In the genomic region with DNA sequence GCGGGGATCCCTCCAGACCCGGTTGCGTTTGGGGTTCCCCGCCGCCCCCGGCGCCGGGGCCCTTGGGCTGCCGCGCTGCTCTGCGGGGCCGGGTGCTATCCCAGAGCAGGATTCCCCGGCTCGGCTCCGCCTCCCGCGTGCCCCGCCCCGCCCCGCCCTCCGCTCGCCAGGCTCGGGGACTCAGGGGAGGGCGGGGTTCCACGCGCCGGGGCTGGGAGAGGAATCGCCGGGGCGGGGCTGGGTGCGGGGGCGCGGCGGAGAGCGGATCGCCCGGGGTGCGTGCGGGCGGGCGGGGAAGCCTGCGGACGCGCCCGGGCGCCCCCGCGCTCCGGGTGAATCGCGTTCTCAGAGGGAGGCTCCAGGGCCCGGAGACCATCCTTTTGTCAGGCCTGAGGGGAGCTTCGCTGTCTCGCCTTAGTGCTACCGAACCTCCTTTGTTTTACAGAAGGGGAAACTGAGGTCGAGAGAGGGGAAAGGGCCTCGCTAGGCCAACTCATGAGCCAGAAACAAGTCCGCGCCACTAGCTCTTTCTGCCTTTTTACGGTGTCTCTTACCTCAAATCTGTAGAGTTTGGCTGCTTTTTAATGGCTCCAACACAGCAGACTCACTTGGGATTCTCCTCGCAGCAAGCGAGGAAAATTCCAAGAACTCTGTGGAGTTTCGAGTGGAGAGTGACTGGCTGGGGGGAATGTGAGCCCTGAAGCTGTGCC, we compare ENCODE assay signal across 8 cellular contexts. TPM values are rescaled to one million over a fixed set of nuclear protein-coding genes. Genes with fewer than 3 reads are reported as not detected.
DNase-seq lines count a peak whose midpoint lies in the region; ATAC-seq, FAIRE-seq and TF ChIP-seq lines count a peak whose summit lies in the region.

TMEM158 (minus strand) TSS at position 82 of the 710 bp plus-strand sequence. CDS start 260 bp downstream, outside the sequence.

- H3K36me3 Mint-ChIP-seq in activated naive CD8-positive, alpha-beta T cell treated with anti-CD3 and anti-CD28 coated beads for 36 hours: no peaks in the 10 kb centered on the region

- H3K36me3 ChIP-seq in pancreas: no peaks in the 10 kb centered on the region
- H3K36me3 ChIP-seq in thymus (ENCODE audit: control insufficient read depth, insufficient read depth): no peaks in the 10 kb centered on the region

- H3K4me1 Mint-ChIP-seq in activated naive CD8-positive, alpha-beta T cell treated with anti-CD3 and anti-CD28 coated beads for 36 hours: peaks cover 12% of the 10 kb centered on the region

- CTCF ChIA-PET in AG04450 (lab: Charles Lee): interaction anchor here (0.5 to 5.5 kb wide), 6 partner anchors 41 to 282 kb away, joined by 3 to 128 read pairs (median 5); no protein-coding TSS in a partner anchor

- no peaks in the 10 kb centered on the region for H3K9me3 ChIP-seq in AG04450 (ENCODE audit: control insufficient read depth, insufficient read depth, low read length)
- H3K9me3 ChIP-seq in pancreas: no peaks in the 10 kb centered on the region
- H3K9me3 ChIP-seq in thymus (ENCODE audit: control insufficient read depth): no peaks in the 10 kb centered on the region

- FAIRE-seq in pancreas (lab: Jason Lieb, UNC): no peak

- DNase-seq in AG04450 (ENCODE audit: low read depth, low spot score) (no peak), SKM-1 (lab: John Stamatoyannopoulos, UW; ENCODE audit: unreplicated experiment) (peak; percentile 39), cardiac septum (ENCODE audit: low spot score) (peak; percentile 91), pancreas (peak; percentile 71 to 91 (median 82))
- DNase-seq in activated naive CD8-positive, alpha-beta T cell treated with anti-CD3 and anti-CD28 coated beads for 36 hours: peak; percentile 76

- H3K27me3 Mint-ChIP-seq in activated naive CD8-positive, alpha-beta T cell treated with anti-CD3 and anti-CD28 coated beads for 36 hours: peaks cover 76% of the 10 kb centered on the region

- H3K27ac Mint-ChIP-seq in activated naive CD8-positive, alpha-beta T cell treated with anti-CD3 and anti-CD28 coated beads for 36 hours: no peak within 1 kb of the TSS

- POLR2A ChIA-PET in AG04450 (lab: Yijun Ruan, JAX): interaction anchor here (2.7 kb wide), 1 partner anchor 282 kb away, joined by 14 read pairs; no protein-coding TSS in a partner anchor

- H3K4me3 Mint-ChIP-seq in activated naive CD8-positive, alpha-beta T cell treated with anti-CD3 and anti-CD28 coated beads for 36 hours: peak within 1 kb of the TSS; percentile 27

- H3K27ac ChIP-seq in AG04450 (ENCODE audit: low read depth, low read length): peak within 1 kb of the TSS; percentile 70
- no peak within 1 kb of the TSS for H3K27ac ChIP-seq in pancreas
- H3K27ac ChIP-seq in thymus (ENCODE audit: low read depth): no peak within 1 kb of the TSS

- no peaks in the 10 kb centered on the region for H3K9me3 Mint-ChIP-seq in activated naive CD8-positive, alpha-beta T cell treated with anti-CD3 and anti-CD28 coated beads for 36 hours

- WGBS in pancreas, 2 donors: 2% methylated on average over 29 to 63 of the region's 63 CpGs
- WGBS in thymus: 4% methylated on average over 63 of the region's 63 CpGs

- intact Hi-C loops in cardiac septum (cut with DNase I) (loop anchor here (5.0 to 10.0 kb wide), 2 partner anchors 271 to 438 kb away; no protein-coding TSS in a partner anchor), pancreas (cut with DNase I) (loop anchor here in 1 of 3 donors (10.0 kb wide), 1 partner anchor 268 kb away; no protein-coding TSS in a partner anchor)

- ATAC-seq in GM19035 (IDR thresholded peaks at IDR 0.05; ENCODE audit: unreplicated experiment): peak; percentile 74
- ATAC-seq in HG03460 (IDR thresholded peaks at IDR 0.05; ENCODE audit: unreplicated experiment): peak; percentile 54
- peak; percentile 88 to 96 (median 91) for ATAC-seq in pancreas

- no peaks in the 10 kb centered on the region for H3K4me1 ChIP-seq in pancreas
- H3K4me1 ChIP-seq in thymus (ENCODE audit: control insufficient read depth, insufficient read depth, low read length): peaks cover 12% of the 10 kb centered on the region

- H3K4me3 ChIP-seq in AG04450 (ENCODE audit: low read depth, low read length) (peak within 1 kb of the TSS; percentile 97), pancreas (peak within 1 kb of the TSS; percentile 15 to 48 (median 42)), thymus (ENCODE audit: low read length) (peak within 1 kb of the TSS; percentile 67)

- TF ChIP-seq CTCF in AG04450 (IDR thresholded peaks at IDR 0.05; ENCODE audit: low read depth, low read length) (no peak), pancreas (IDR thresholded peaks at IDR 0.05) (no peak)

- H3K27me3 ChIP-seq in AG04450 (ENCODE audit: control insufficient read depth, insufficient read depth, low read length) (no peaks in the 10 kb centered on the region), pancreas (no peaks in the 10 kb centered on the region), thymus (ENCODE audit: control insufficient read depth, insufficient read depth) (peaks cover 55% of the 10 kb centered on the region)

RNA-seq across cellular contexts. Expression of gene TMEM158, which starts in this region (rescaled TPM):
- polyA plus RNA-seq in AG04450 (2011; rRNA removed) (24.7 and 25.1 TPM in 2 replicates), pancreas (1 to 10 TPM; 2.3 to 4.8 TPM), thymus (1.9 TPM)
- polyA minus RNA-seq in AG04450 (2011; rRNA and poly(A)+ RNA removed): 12.4 and 12.9 TPM in 2 replicates
- under 1 TPM; 0.12 to 0.20 TPM for total RNA-seq in activated naive CD8-positive, alpha-beta T cell treated with anti-CD3 and anti-CD28 coated beads for 36 hours
- total RNA-seq in cardiac septum (0.38 TPM), pancreas (1 to 10 TPM; 1.3 to 5.4 (median 2.1) TPM)

Comparison
In these comparisons a context has a peak if more than half of its experiments do, and no peak if none do; other contexts are left out.
1. Peak in DNase-seq in activated naive CD8-positive, alpha-beta T cell treated with anti-CD3 and anti-CD28 coated beads for 36 hours; RNA of the gene not detected or under 1 TPM.
2. Peak in DNase-seq in cardiac septum; RNA of the gene not detected or under 1 TPM.
3. H3K4me3 ChIP-seq: peak in every context shown above with its lines; median percentile 97 in AG04450; 67 in thymus; 42 in pancreas.